23 cellular contexts compared by ENCODE assay signal in the genomic region with DNA sequence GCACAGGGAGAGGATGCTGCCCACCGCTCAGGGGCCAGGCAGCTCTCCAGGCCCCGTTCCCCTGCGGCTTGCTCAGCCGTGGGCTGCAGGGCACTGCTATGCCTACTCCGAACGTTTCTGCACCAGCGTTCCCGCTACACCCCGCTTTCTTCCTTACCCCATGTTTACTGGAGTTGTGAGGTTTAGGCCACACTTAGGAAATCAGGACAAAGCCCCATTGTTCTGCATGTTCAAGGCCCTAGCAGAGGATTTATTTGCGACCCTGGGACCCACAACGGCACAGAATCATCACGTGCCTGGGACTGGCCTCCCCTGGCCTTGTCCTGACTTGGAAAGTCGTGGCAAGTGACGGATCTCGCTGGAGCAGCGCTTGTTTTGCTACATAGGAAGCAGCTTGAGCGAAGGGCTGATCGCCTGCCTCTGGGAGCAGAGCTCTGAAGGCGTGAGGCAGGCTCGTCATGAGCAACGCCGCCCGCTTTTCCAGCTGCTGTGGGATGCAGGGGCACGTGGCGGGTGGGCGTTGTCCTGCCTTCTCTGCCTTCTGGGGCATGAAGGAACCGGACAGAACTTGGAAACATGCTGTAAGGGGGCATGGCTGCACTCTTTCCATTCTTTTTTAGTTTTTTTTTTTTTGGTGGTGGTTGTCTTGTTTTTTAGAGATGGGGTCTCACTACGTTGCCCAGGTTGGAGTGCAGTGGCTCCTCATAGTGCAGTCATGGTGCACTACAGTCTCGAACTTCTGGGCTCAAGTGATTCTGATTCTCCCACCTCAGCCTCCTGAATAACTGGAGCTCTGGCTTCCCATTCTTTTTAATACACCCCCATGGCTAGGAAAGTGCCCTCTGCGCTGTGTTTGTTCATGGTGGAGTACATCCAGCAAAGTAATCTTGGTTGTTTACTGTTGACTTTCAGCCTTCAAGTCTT.
"Had no signal": no experiment of that assay in that cellular context is flagged by ENCODE, and none has a peak within 500 bp of the region (broad histone marks: within the 10 kb centered on the region; RNA-seq: fewer than 3 reads in every experiment).

No MANE protein-coding gene starts in this region.

- H3K4me2 ChIP-seq: smooth muscle cell had no signal

- FAIRE-seq: bronchial epithelial cell, keratinocyte had no signal

- H3K4me3 ChIP-seq: esophagus squamous epithelium, heart right ventricle, sigmoid colon, smooth muscle cell had no signal

- H3K27ac ChIP-seq: heart right ventricle, sigmoid colon had no signal

- H3K36me3 ChIP-seq: esophagus squamous epithelium, heart right ventricle, sigmoid colon had no signal

- ATAC-seq: activated T-cell treated with anti-CD3 and anti-CD28 coated beads, Interleukin-2, amount 50 U/mL, for 72 hours; heart right ventricle; left colon had no signal

- H3K9me3 ChIP-seq: esophagus squamous epithelium, heart right ventricle, sigmoid colon had no signal

- H3K4me1 ChIP-seq: esophagus squamous epithelium, heart right ventricle, sigmoid colon had no signal

- DNase-seq: activated B cell treated with CpG ODN at 0.5 μM for 24 hours; activated CD4-positive, alpha-beta T cell treated with anti-CD3 and anti-CD28 coated beads for 4 hours; activated CD4-positive, alpha-beta T cell treated with anti-CD3 and anti-CD28 coated beads, Interleukin-2, amount 50 U/mL, for 48 hours; activated effector memory CD4-positive, alpha-beta T cell treated with Interleukin-2 at 50 U/mL for 16 hours; activated naive CD4-positive, alpha-beta T cell treated with anti-CD3 and anti-CD28 coated beads for 36 hours; activated naive CD8-positive, alpha-beta T cell treated with anti-CD3 and anti-CD28 coated beads, Interleukin-2, amount 10 ng/mL, durations not matched to agents 7 days and 5 days; activated T-cell treated with anti-CD3 and anti-CD28 coated beads, Interleukin-2, amount 50 U/mL, for 72 hours; amniotic stem cell; cerebellar nuclear complex; cortex of kidney; endodermal cell; esophagus squamous epithelium; heart right ventricle; left colon; mesenchymal stem cell; naive B cell; sigmoid colon; stimulated activated CD4-positive, alpha-beta T cell treated with anti-CD3 and anti-CD28 coated beads, Interleukin-4, amount 100 ng/mL, for 1 hour; stimulated activated naive CD4-positive, alpha-beta T cell; T-helper 9 cell had no signal
